ENCODE assay signal across 21 cellular contexts in the genomic region with DNA sequence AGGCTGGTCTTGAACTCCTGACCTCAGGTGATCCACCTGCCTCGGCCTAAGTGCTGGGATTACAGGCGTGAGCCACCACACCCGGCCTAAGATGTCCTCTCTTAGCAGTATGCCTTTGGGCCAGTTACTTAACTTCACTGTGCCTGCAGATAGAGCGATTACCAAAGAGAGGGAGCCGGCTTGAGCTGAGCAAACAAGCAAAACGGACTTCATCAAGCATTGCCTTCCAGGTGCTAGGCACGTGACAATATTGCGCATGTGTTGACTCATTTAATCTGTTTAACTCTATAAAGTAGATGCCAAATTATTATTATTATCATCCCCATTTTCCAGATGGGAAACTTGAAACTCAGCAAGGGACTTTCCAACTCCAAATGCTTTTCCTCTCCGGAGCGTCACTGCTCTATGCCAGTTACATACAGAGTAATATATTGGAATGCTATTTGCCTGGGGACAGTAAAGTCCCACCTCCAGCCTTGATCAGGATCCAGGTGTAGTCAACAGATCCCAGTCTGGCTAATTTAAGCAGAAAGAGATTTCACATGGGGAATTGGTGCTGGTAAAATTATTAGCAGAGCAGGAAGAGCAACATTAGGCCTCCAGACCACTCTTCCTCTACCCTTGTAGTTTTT. TPM values are rescaled to one million over a fixed set of nuclear protein-coding genes. Genes with fewer than 3 reads are reported as not detected.
DNase-seq lines count a peak whose midpoint lies in the region; ATAC-seq, FAIRE-seq and TF ChIP-seq lines count a peak whose summit lies in the region.
"Had no signal": no experiment of that assay in that cellular context is flagged by ENCODE, and none has a peak within 500 bp of the region (broad histone marks: within the 10 kb centered on the region; RNA-seq: fewer than 3 reads in every experiment).

No MANE protein-coding gene starts in this region.

- CTCF ChIA-PET in H1 (lab: Charles Lee; ENCODE audit: partially characterized antibody) = interaction anchor here (0.6 to 13.3 kb wide), 8 partner anchors 11 to 472 kb away, joined by 3 to 166 read pairs (median 4); no protein-coding TSS in a partner anchor

- H2BK120ac ChIP-seq in H1 (replicated peaks; ENCODE audit: low read depth, low read length) = no peak overlapping the region

- TF ChIP-seq EP300 in H1 (IDR thresholded peaks at IDR 0.05; ENCODE audit: borderline replicate concordance in 1 of 2, low read depth in 2 of 2, low read length in 2 of 2) = no peak

- H2AFZ ChIP-seq in MM.1S (ENCODE audit: low read length) (no peak overlapping the region), H1 (ENCODE audit: low read length) (0 out of 2 replicates have a peak overlapping the region, but pooled peaks have one; percentile 12)

- H3K18ac ChIP-seq in H1 (ENCODE audit: extremely low read depth, low read length) = no peak overlapping the region

- TF ChIP-seq RAD21 in H1 (IDR thresholded peaks at IDR 0.05 in 1 of 2, conservative IDR thresholded peaks at IDR 0.05 in 1 of 2; ENCODE audit: low read depth in 2 of 2, low read length in 2 of 2) (no peak), liver (IDR thresholded peaks at IDR 0.05) (no peak)

- DNase-seq in MM.1S (no peak), H1 (ENCODE audit: low read depth in 1 of 2, low spot score in 2 of 2) (no peak), small intestine (peak; percentile 69), spleen (no peak), DMS79 treated with DMSO at 0.1 percent for 48 hours (lab: John Stamatoyannopoulos, UW) (no peak)
- no peak for DNase-seq in activated T-cell treated with anti-CD3 and anti-CD28 coated beads, Interleukin-2, amount 50 U/mL, for 72 hours
- DNase-seq: AML-193; CD4-positive, CD25-positive, alpha-beta regulatory T cell; GF-D8; GOT3; NCI-H1092 treated with DMSO at 0.1 percent for 48 hours; NCI-H1694 treated with DMSO at 0.1 percent for 48 hours; NCI-H345; NCI-H526 treated with DMSO at 0.1 percent for 48 hours; PC-3 had no signal

- TF ChIP-seq POLR2A in H1 (IDR thresholded peaks at IDR 0.05; ENCODE audit: control extremely low read depth in 1 of 2, low read depth in 2 of 2, low read length in 2 of 2) = no peak
- TF ChIP-seq POLR2A in spleen (IDR thresholded peaks at IDR 0.05) = no peak

- peaks cover 0 to 2% of the 10 kb centered on the region in 2 donors for H3K9me3 Mint-ChIP-seq in activated T-cell treated with anti-CD3 and anti-CD28 coated beads, Interleukin-2, amount 50 U/mL, for 72 hours

- H3K27ac ChIP-seq in MM.1S (ENCODE audit: low read length) (no peak overlapping the region), H1 (ENCODE audit: low read depth, low read length) (no peak overlapping the region), liver (ENCODE audit: low read depth in 1 of 2, low read length in 2 of 2) (no peak overlapping the region), small intestine (ENCODE audit: low read depth in 1 of 2, low read length in 1 of 2) (no peak overlapping the region), spleen (no peak overlapping the region)
- H3K27ac ChIP-seq: HL-60 had no signal

- H3K27me3 Mint-ChIP-seq in activated T-cell treated with anti-CD3 and anti-CD28 coated beads, Interleukin-2, amount 50 U/mL, for 72 hours (ENCODE audit: low read depth) = peaks cover 7% of the 10 kb centered on the region

- no peak overlapping the region for H4K91ac ChIP-seq in H1 (replicated peaks; ENCODE audit: insufficient read length, low read length)

- no peak for ATAC-seq in HG03457 (IDR thresholded peaks at IDR 0.05; ENCODE audit: unreplicated experiment)
- ATAC-seq in activated T-cell treated with anti-CD3 and anti-CD28 coated beads, Interleukin-2, amount 50 U/mL, for 72 hours (replicated peaks in 1 of 2) = no peak
- ATAC-seq: K562, PC-3 had no signal

- H3K4me3 ChIP-seq in MM.1S (ENCODE audit: low read length) = no peak overlapping the region
- H3K4me3 ChIP-seq in H1 (ENCODE audit: extremely low read depth in 1 of 4, insufficient read depth in 2 of 4, low read depth in 3 of 4, low read length in 4 of 4) = no peak overlapping the region
- H3K4me3 ChIP-seq in liver (ENCODE audit: low read depth in 1 of 3, low read length in 3 of 3) = no peak overlapping the region
- no peak overlapping the region for H3K4me3 ChIP-seq in small intestine (ENCODE audit: low read depth in 1 of 2, low read length in 2 of 2)
- H3K4me3 ChIP-seq in spleen = no peak overlapping the region
- H3K4me3 ChIP-seq: K562 had no signal

- no peak overlapping the region for H3K27ac Mint-ChIP-seq in activated T-cell treated with anti-CD3 and anti-CD28 coated beads, Interleukin-2, amount 50 U/mL, for 72 hours
- H3K27ac Mint-ChIP-seq: CD4-positive, CD25-positive, alpha-beta regulatory T cell had no signal

- H3K36me3 Mint-ChIP-seq in activated T-cell treated with anti-CD3 and anti-CD28 coated beads, Interleukin-2, amount 50 U/mL, for 72 hours (ENCODE audit: insufficient read depth in 2 of 2) = no peaks in the 10 kb centered on the region

- POLR2A ChIA-PET in H1 (lab: Charles Lee; ENCODE audit: partially characterized antibody) = no interaction called here

- H3K36me3 ChIP-seq in MM.1S (replicated peaks; ENCODE audit: insufficient read depth, low read length) (no peaks in the 10 kb centered on the region), H1 (ENCODE audit: control insufficient read depth in 2 of 4, insufficient read depth in 4 of 4, low read length in 3 of 4) (no peaks in the 10 kb centered on the region), liver (ENCODE audit: control insufficient read depth in 4 of 4, insufficient read depth in 3 of 4, low read depth in 1 of 4, low read length in 3 of 4) (no peaks in the 10 kb centered on the region), small intestine (ENCODE audit: control insufficient read depth in 2 of 2, insufficient read depth in 2 of 2, low read length in 2 of 2) (no peaks in the 10 kb centered on the region), spleen (no peaks in the 10 kb centered on the region)

- H2BK15ac ChIP-seq in H1 (ENCODE audit: low read length) = no peak overlapping the region

- intact Hi-C loops in spleen (cut with DNase I; ENCODE audit: low total_unique reads) = loop anchor here (10.0 kb wide), 1 partner anchor 639 kb away; no protein-coding TSS in a partner anchor

- no peak overlapping the region for H2BK20ac ChIP-seq in H1 (ENCODE audit: low read length)

- H3K27me3 ChIP-seq in MM.1S (replicated peaks; ENCODE audit: insufficient read depth, low read length) = no peaks in the 10 kb centered on the region
- H3K27me3 ChIP-seq in H1 (replicated peaks in 1 of 4; ENCODE audit: control insufficient read depth in 3 of 4, extremely low read depth in 1 of 4, insufficient read depth in 3 of 4, low read length in 3 of 4) = no peaks in the 10 kb centered on the region
- no peaks in the 10 kb centered on the region for H3K27me3 ChIP-seq in liver (ENCODE audit: control insufficient read depth in 4 of 4, insufficient read depth in 4 of 4, low read length in 3 of 4)
- no peaks in the 10 kb centered on the region for H3K27me3 ChIP-seq in small intestine (ENCODE audit: control insufficient read depth in 2 of 2, insufficient read depth in 2 of 2, low read length in 2 of 2)
- H3K27me3 ChIP-seq in spleen (replicated peaks in 1 of 7) = no peaks in the 10 kb centered on the region

- no peak overlapping the region for H3K4ac ChIP-seq in H1 (replicated peaks; ENCODE audit: insufficient read length, low read depth, low read length)

- H3K4me1 Mint-ChIP-seq in activated T-cell treated with anti-CD3 and anti-CD28 coated beads, Interleukin-2, amount 50 U/mL, for 72 hours (ENCODE audit: low read depth) = no peaks in the 10 kb centered on the region

- H3K9me3 ChIP-seq in MM.1S (replicated peaks; ENCODE audit: insufficient read depth, low read length) = no peaks in the 10 kb centered on the region
- 0 out of 4 replicates have a peak, but pooled peaks cover 0 to 2% of the 10 kb centered on the region in 2 experiments for H3K9me3 ChIP-seq in H1 (ENCODE audit: insufficient read depth in 2 of 2, low read depth in 1 of 2, low read length in 1 of 2)
- no peaks in the 10 kb centered on the region for H3K9me3 ChIP-seq in liver (ENCODE audit: control insufficient read depth in 4 of 4, low read length in 3 of 4)
- no peaks in the 10 kb centered on the region for H3K9me3 ChIP-seq in small intestine (ENCODE audit: control insufficient read depth, low read depth)
- peaks cover 0 to 4% (median 0%) of the 10 kb centered on the region in 8 donors for H3K9me3 ChIP-seq in spleen

- H3K4me2 ChIP-seq in MM.1S (ENCODE audit: low read depth, low read length) (peak overlapping the region; percentile 62), H1 (ENCODE audit: insufficient read depth in 1 of 2, low read depth in 2 of 2, low read length in 2 of 2) (no peak overlapping the region)

- no peak overlapping the region for H4K8ac ChIP-seq in H1 (ENCODE audit: extremely low read depth, insufficient read depth, low read length)

- no peak overlapping the region for H3K23ac ChIP-seq in H1 (ENCODE audit: insufficient read length)

- H3K9me2 ChIP-seq in MM.1S (replicated peaks; ENCODE audit: insufficient read depth, low read length) = no peaks in the 10 kb centered on the region

- H4K5ac ChIP-seq in H1 (ENCODE audit: insufficient read length, low read depth, low read length) = no peak overlapping the region

- peaks cover 7% of the 10 kb centered on the region; the same call in 1 of the 2 replicates for H3F3A ChIP-seq in MM.1S (ENCODE audit: insufficient read depth, low read length)

- H4K20me1 ChIP-seq in MM.1S (ENCODE audit: insufficient read depth, low read length) (no peaks in the 10 kb centered on the region), H1 (replicated peaks in 1 of 2; ENCODE audit: control insufficient read depth in 1 of 2, insufficient read depth in 2 of 2, low read length in 2 of 2) (no peaks in the 10 kb centered on the region)

- H3K4me3 Mint-ChIP-seq in activated T-cell treated with anti-CD3 and anti-CD28 coated beads, Interleukin-2, amount 50 U/mL, for 72 hours = no peak overlapping the region
- H3K4me3 Mint-ChIP-seq: CD4-positive, CD25-positive, alpha-beta regulatory T cell had no signal

- H3K56ac ChIP-seq in H1 (replicated peaks; ENCODE audit: insufficient read length, low read depth, low read length) = no peak overlapping the region

- H3K4me1 ChIP-seq in MM.1S (ENCODE audit: low read length) = peaks cover 30% of the 10 kb centered on the region
- no peaks in the 10 kb centered on the region for H3K4me1 ChIP-seq in H1 (replicated peaks in 1 of 4; ENCODE audit: control insufficient read depth in 3 of 4, insufficient read depth in 4 of 4, low read length in 3 of 4)
- H3K4me1 ChIP-seq in liver (ENCODE audit: control insufficient read depth in 4 of 4, insufficient read depth in 4 of 4, low read length in 3 of 4) = peaks cover 6 to 34% (median 22%) of the 10 kb centered on the region in 4 donors
- H3K4me1 ChIP-seq in small intestine (ENCODE audit: control insufficient read depth in 2 of 2, insufficient read depth in 1 of 2, low read depth in 1 of 2, low read length in 1 of 2) = peaks cover 0 to 3% of the 10 kb centered on the region in 2 donors
- H3K4me1 ChIP-seq in spleen = no peaks in the 10 kb centered on the region

- WGBS in H1 (ENCODE audit: extremely low coverage in 1 of 2, insufficient coverage in 1 of 2, insufficient read length in 1 of 2, insufficient replicate concordance in 2 of 2, low coverage in 1 of 2, low lambda C conversion rate in 2 of 2, missing lambda C conversion rate in 1 of 2), 2 experiments = 93% methylated on average over 10 of the region's 10 CpGs; no CpG with 5 or more reads in 1 of the 2 experiments
- WGBS in liver = 51% methylated on average over 10 of the region's 10 CpGs
- WGBS in small intestine, 3 donors = 21 to 61% (median 36%) methylated on average over 10 of the region's 10 CpGs
- WGBS in spleen, 5 donors = 90 to 95% (median 91%) methylated on average over 10 of the region's 10 CpGs

- no peaks in the 10 kb centered on the region for H3K79me1 ChIP-seq in H1 (ENCODE audit: low read depth, low read length)

- H3K23me2 ChIP-seq in H1 (ENCODE audit: low read depth, low read length) = no peaks in the 10 kb centered on the region

- H3K9ac ChIP-seq in MM.1S (ENCODE audit: low read length) (no peak overlapping the region), H1 (replicated peaks in 1 of 4; ENCODE audit: extremely low read depth in 1 of 4, low read depth in 3 of 4, low read length in 3 of 4) (no peak overlapping the region), liver (ENCODE audit: low read depth in 1 of 2, low read length in 2 of 2) (no peak overlapping the region)

- TF ChIP-seq CTCF in MM.1S (IDR thresholded peaks at IDR 0.05; ENCODE audit: low read length) = no peak
- no peak for TF ChIP-seq CTCF in H1 (IDR thresholded peaks at IDR 0.05; ENCODE audit: control extremely low read depth in 1 of 3, insufficient read depth in 1 of 3, low read depth in 1 of 3, low read length in 3 of 3)
- no peak for TF ChIP-seq CTCF in liver (IDR thresholded peaks at IDR 0.05; ENCODE audit: low read depth, low read length, missing input control)
- TF ChIP-seq CTCF in spleen (IDR thresholded peaks at IDR 0.05 in 8 of 11, conservative IDR thresholded peaks at IDR 0.05 in 3 of 11) = no peak

- no peak overlapping the region for H3K14ac ChIP-seq in H1 (ENCODE audit: insufficient read length)

- no peaks in the 10 kb centered on the region for H3K79me2 ChIP-seq in MM.1S (ENCODE audit: low read length)
- no peaks in the 10 kb centered on the region for H3K79me2 ChIP-seq in H1 (ENCODE audit: control insufficient read depth in 1 of 2, insufficient read depth in 2 of 2, low read length in 2 of 2)

- FAIRE-seq in H1 (lab: Jason Lieb, UNC) = no peak
- FAIRE-seq in small intestine (lab: Jason Lieb, UNC) = no peak
- FAIRE-seq: K562 had no signal

- H2BK5ac ChIP-seq in H1 (ENCODE audit: low read depth, low read length) = no peak overlapping the region

- no peak overlapping the region for H2AK5ac ChIP-seq in H1 (ENCODE audit: low read depth, low read length)

- no peak overlapping the region for H2BK12ac ChIP-seq in H1 (ENCODE audit: low read depth, low read length)

RNA-seq across cellular contexts. Expression of a gene that starts 5.6 kb away (rescaled TPM):
- not detected in 2 replicates for total RNA-seq in H1 (2021; fragmentation: NEBNext Ultra II Directional; extraction: Animal tissue kit (Norgen Biotek cat#: 25700))
- not detected in 2 replicates for polyA plus RNA-seq in H1 (2011; rRNA removed)
- polyA plus RNA-seq in H1 (2011; cell fraction: cytosol; rRNA removed) = not detected
- not detected for polyA plus RNA-seq in H1 (2011; cell fraction: nucleus; rRNA removed)
- polyA plus RNA-seq in H1 (2012, experiment 1 of 2) = not detected in 4 replicates
- polyA plus RNA-seq in H1 (2012, experiment 2 of 2) = not detected
- not detected for polyA plus RNA-seq in H1 (2013, experiment 1 of 2)
- polyA plus RNA-seq in H1 (2013, experiment 2 of 2) = not detected
- polyA minus RNA-seq in H1 (2011; rRNA and poly(A)+ RNA removed) = not detected in 2 replicates
- polyA minus RNA-seq in H1 (2011; cell fraction: cytosol; rRNA and poly(A)+ RNA removed) = not detected
- not detected for polyA minus RNA-seq in H1 (2011; cell fraction: nucleus; rRNA and poly(A)+ RNA removed)
- total RNA-seq in liver = under 1 TPM in 1 of 2 donors, not detected in 1; 0.08 TPM
- under 1 TPM; 0.20 to 0.29 TPM for polyA plus RNA-seq in liver
- polyA plus RNA-seq in small intestine = 10 to 100 TPM in 2 of 3 donors, 1 to 10 TPM in 1; 6.5 to 25.7 (median 12.1) TPM
- total RNA-seq in spleen = not detected
- not detected for polyA plus RNA-seq in spleen
- total RNA-seq in activated T-cell treated with anti-CD3 and anti-CD28 coated beads, Interleukin-2, amount 50 U/mL, for 72 hours = not detected
- total RNA-seq: A673; CD4-positive, CD25-positive, alpha-beta regulatory T cell; K562; M059J had no signal
- polyA plus RNA-seq: CD4-positive, CD25-positive, alpha-beta regulatory T cell; K562 had no signal

RNA-seq across cellular contexts. Expression of a gene that starts 42.8 kb away (rescaled TPM):
- total RNA-seq in H1 (2021; fragmentation: NEBNext Ultra II Directional; extraction: Animal tissue kit (Norgen Biotek cat#: 25700)) = 295 and 297 TPM in 2 replicates
- polyA plus RNA-seq in H1 (2011; rRNA removed) (226 and 419 TPM in 2 replicates), liver (100 to 1,000 TPM; 183 to 400 TPM), small intestine (100 to 1,000 TPM; 483 to 881 (median 628) TPM), spleen (100 to 1,000 TPM; 170 to 196 (median 192) TPM)
- 341 TPM for polyA plus RNA-seq in H1 (2011; cell fraction: cytosol; rRNA removed)
- polyA plus RNA-seq in H1 (2011; cell fraction: nucleus; rRNA removed) = 70.3 TPM
- 261 to 393 TPM (median 291 TPM) in 4 replicates for polyA plus RNA-seq in H1 (2012, experiment 1 of 2)
- polyA plus RNA-seq in H1 (2012, experiment 2 of 2) = 311 TPM
- 681 TPM for polyA plus RNA-seq in H1 (2013, experiment 1 of 2)
- polyA plus RNA-seq in H1 (2013, experiment 2 of 2) = 699 TPM
- polyA minus RNA-seq in H1 (2011; rRNA and poly(A)+ RNA removed) = 61.3 and 75.1 TPM in 2 replicates
- polyA minus RNA-seq in H1 (2011; cell fraction: cytosol; rRNA and poly(A)+ RNA removed) = 39.3 TPM
- polyA minus RNA-seq in H1 (2011; cell fraction: nucleus; rRNA and poly(A)+ RNA removed) = 49.0 TPM
- total RNA-seq in liver (100 to 1,000 TPM in 1 of 2 donors, 10 to 100 TPM in 1; 65.4 to 111 TPM), spleen (100 to 1,000 TPM in 3 of 7 donors, 10 to 100 TPM in 4; 74.4 to 118 (median 88.7) TPM)
- 100 to 1,000 TPM; 220 to 295 TPM for total RNA-seq in activated T-cell treated with anti-CD3 and anti-CD28 coated beads, Interleukin-2, amount 50 U/mL, for 72 hours
